34 cellular contexts compared by ENCODE assay signal in the genomic region with DNA sequence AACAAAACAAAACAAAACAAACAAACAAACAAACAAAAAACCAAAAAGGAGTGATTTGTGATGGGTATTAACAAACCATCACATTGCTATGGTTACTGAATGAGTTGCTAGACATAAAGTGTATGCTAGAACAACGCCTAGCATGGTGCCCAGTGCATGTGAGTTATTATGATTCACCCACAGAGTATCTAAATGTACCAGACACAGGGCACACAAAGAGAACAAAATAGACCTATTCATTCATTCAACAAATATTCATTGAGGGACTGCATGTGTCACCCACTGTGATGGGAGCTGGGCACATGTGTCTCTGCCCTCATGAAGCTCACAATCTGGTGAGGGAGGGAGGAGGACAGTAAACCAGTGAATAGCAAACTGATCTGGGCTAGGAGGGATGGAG. TPM values are rescaled to one million over a fixed set of nuclear protein-coding genes. Genes with fewer than 3 reads are reported as not detected.
A peak's percentile ranks its signal among the peaks of the same experiment; 100 is the strongest.
DNase-seq lines count a peak whose midpoint lies in the region; ATAC-seq, FAIRE-seq and TF ChIP-seq lines count a peak whose summit lies in the region.
"Had no signal": no experiment of that assay in that cellular context is flagged by ENCODE, and none has a peak within 500 bp of the region (broad histone marks: within the 10 kb centered on the region; RNA-seq: fewer than 3 reads in every experiment).

No MANE protein-coding gene starts in this region.

- no peak overlapping the region for H3K9ac ChIP-seq in adipocyte (ENCODE audit: low read length)
- H3K9ac ChIP-seq: neural progenitor cell, parathyroid adenoma had no signal

- no peak overlapping the region for H3K4me3 ChIP-seq in A549
- H3K4me3 ChIP-seq in adipocyte (ENCODE audit: low read length): no peak overlapping the region
- H3K4me3 ChIP-seq in CD8-positive, alpha-beta memory T cell (ENCODE audit: low read length): no peak overlapping the region
- H3K4me3 ChIP-seq: neural progenitor cell, SK-N-MC, thyroid gland had no signal

- H3K27me3 ChIP-seq in adipocyte (replicated peaks; ENCODE audit: control insufficient read depth, insufficient read depth, low read length): peaks cover 42% of the 10 kb centered on the region
- H3K27me3 ChIP-seq in CD8-positive, alpha-beta memory T cell (ENCODE audit: insufficient read depth, low read length, poor library complexity, severe bottlenecking): no peaks in the 10 kb centered on the region
- H3K27me3 ChIP-seq: thyroid gland had no signal

- TF ChIP-seq CTCF in A549 (IDR thresholded peaks at IDR 0.05) (no peak), HFFc6 (IDR thresholded peaks at IDR 0.05) (no peak)

- no peak overlapping the region; a peak in 1 of 6 replicates for H3K27ac ChIP-seq in A549
- no peak overlapping the region for H3K27ac ChIP-seq in CD8-positive, alpha-beta memory T cell (ENCODE audit: low read depth, low read length)
- H3K27ac ChIP-seq: brain microvascular endothelial cell, neural progenitor cell, parathyroid adenoma, SK-N-MC, thyroid gland had no signal

- CTCF ChIA-PET in A549 (lab: Yijun Ruan, JAX): interaction anchor here (0.7 to 1.1 kb wide), 3 partner anchors 12 to 103 kb away, joined by 3 read pairs; no protein-coding TSS in a partner anchor
- CTCF ChIA-PET in CD8-positive, alpha-beta memory T cell (lab: Charles Lee): interaction anchor here (1.2 kb wide), 1 partner anchor 14 kb away, joined by 3 read pairs; no protein-coding TSS in a partner anchor

- DNase-seq in A549 (ENCODE audit: low read depth in 1 of 2, low spot score in 1 of 2): peak in 1 of 2 experiments; percentile 18
- peak; percentile 41 for DNase-seq in HFFc6
- DNase-seq in adipocyte (ENCODE audit: low read depth): peak; percentile 24
- DNase-seq in foreskin melanocyte: peak; percentile 88
- no peak for DNase-seq in CD8-positive, alpha-beta memory T cell
- no peak for DNase-seq in hippocampal formation (lab: John Stamatoyannopoulos, UW)
- DNase-seq in activated CD4-positive, alpha-beta T cell treated with anti-CD3 and anti-CD28 coated beads, Interleukin-2, amount 50 U/mL, for 48 hours: no peak
- DNase-seq: activated CD4-positive, CD25-positive, alpha-beta regulatory T cell; activated naive CD4-positive, alpha-beta T cell treated with Interleukin-2 at 50 U/mL for 16 hours; brain microvascular endothelial cell; CD4-positive, alpha-beta T cell; HCEC 1CT; immature natural killer cell; IMR-90; mesenchymal stem cell; NCI-H1048; NCI-H446 treated with DMSO at 0.1 percent for 48 hours; NCI-H82; right cardiac atrium; RPMI8226; stimulated activated CD4-positive, alpha-beta T cell treated with anti-CD3 and anti-CD28 coated beads, Interleukin-12 subunit alpha, Interleukin-12 subunit beta, amount 100 ng/mL, for 4 hours; stimulated activated CD4-positive, alpha-beta T cell treated with anti-CD3 and anti-CD28 coated beads, Interleukin-2, amount 100 ng/mL, for 48 hours; stimulated activated naive CD8-positive, alpha-beta T cell treated with anti-CD3 and anti-CD28 coated beads, Interleukin-15, amount 100 ng/mL, for 72 hours; thyroid gland had no signal

- no peaks in the 10 kb centered on the region; the same call in 1 of the 2 replicates for H3K9me3 Mint-ChIP-seq in HFFc6
- H3K9me3 Mint-ChIP-seq in CD8-positive, alpha-beta memory T cell: peaks cover 0 to 5% (median 0%) of the 10 kb centered on the region in 5 donors
- H3K9me3 Mint-ChIP-seq: activated T-helper 1 cell treated with anti-CD3 and anti-CD28 coated beads, Interleukin-12 subunit alpha, Interleukin-12 subunit beta, Interleukin-2, Interleukin-4 antibody, amounts not matched to agents 30 ng/mL and 10 ng/mL and 1 ng/mL, durations not matched to agents 14 hours and 24 hours and 36 hours; stimulated activated naive CD8-positive, alpha-beta T cell treated with anti-CD3 and anti-CD28 coated beads, Interleukin-15, amount 100 ng/mL, for 72 hours had no signal

- no peaks in the 10 kb centered on the region for H3K36me3 Mint-ChIP-seq in HFFc6 (ENCODE audit: low read depth)
- no peaks in the 10 kb centered on the region for H3K36me3 Mint-ChIP-seq in CD8-positive, alpha-beta memory T cell
- H3K36me3 Mint-ChIP-seq: immature natural killer cell, neural progenitor cell had no signal

- TF ChIP-seq POLR2A in A549 (IDR thresholded peaks at IDR 0.05; ENCODE audit: low read length): no peak

- TF ChIP-seq EP300 in A549 (IDR thresholded peaks at IDR 0.05): no peak

- no peaks in the 10 kb centered on the region for H3K36me3 ChIP-seq in adipocyte (ENCODE audit: control insufficient read depth, insufficient read depth, low read length, severe bottlenecking)
- H3K36me3 ChIP-seq in CD8-positive, alpha-beta memory T cell (ENCODE audit: insufficient read depth, low read length): no peaks in the 10 kb centered on the region
- H3K36me3 ChIP-seq: brain microvascular endothelial cell, neural progenitor cell, thyroid gland had no signal

- FAIRE-seq in A549 (lab: Jason Lieb, UNC): no peak
- FAIRE-seq: A204.1, endothelial cell of umbilical vein, GM18507 had no signal

- TF ChIP-seq RAD21 in A549 (conservative IDR thresholded peaks at IDR 0.05 in 1 of 2, IDR thresholded peaks at IDR 0.05 in 1 of 2): no peak

- POLR2A ChIA-PET in A549 (lab: Yijun Ruan, JAX): no interaction called here
- POLR2A ChIA-PET in CD8-positive, alpha-beta memory T cell (lab: Charles Lee): no interaction called here

- no peaks in the 10 kb centered on the region for H3K9me3 ChIP-seq in A549
- H3K9me3 ChIP-seq in adipocyte (ENCODE audit: control insufficient read depth, low read length): no peaks in the 10 kb centered on the region
- H3K9me3 ChIP-seq in CD8-positive, alpha-beta memory T cell (ENCODE audit: low read length): no peaks in the 10 kb centered on the region
- H3K9me3 ChIP-seq: thyroid gland had no signal

- H3K4me3 Mint-ChIP-seq in HFFc6: no peak overlapping the region
- no peak overlapping the region for H3K4me3 Mint-ChIP-seq in CD8-positive, alpha-beta memory T cell
- H3K4me3 Mint-ChIP-seq: activated T-helper 1 cell treated with anti-CD3 and anti-CD28 coated beads, Interleukin-12 subunit alpha, Interleukin-12 subunit beta, Interleukin-2, Interleukin-4 antibody, amounts not matched to agents 30 ng/mL and 10 ng/mL and 1 ng/mL, durations not matched to agents 14 hours and 24 hours and 36 hours; CD4-positive, alpha-beta T cell; immature natural killer cell; neural progenitor cell; stimulated activated naive CD8-positive, alpha-beta T cell treated with anti-CD3 and anti-CD28 coated beads, Interleukin-15, amount 100 ng/mL, for 72 hours had no signal

- 22% methylated on average over 1 of the region's 1 CpG for WGBS in A549 (ENCODE audit: missing lambda C conversion rate)

- peaks cover 11% of the 10 kb centered on the region; the same call in 1 of the 2 replicates for H3K4me1 Mint-ChIP-seq in HFFc6 (ENCODE audit: low read depth)
- H3K4me1 Mint-ChIP-seq in CD8-positive, alpha-beta memory T cell: no peaks in the 10 kb centered on the region
- H3K4me1 Mint-ChIP-seq: immature natural killer cell; stimulated activated naive CD8-positive, alpha-beta T cell treated with anti-CD3 and anti-CD28 coated beads, Interleukin-15, amount 100 ng/mL, for 72 hours had no signal

- peaks cover 8% of the 10 kb centered on the region; the same call in 2 of the 3 replicates for H3K4me1 ChIP-seq in A549
- H3K4me1 ChIP-seq in adipocyte (ENCODE audit: control insufficient read depth, insufficient read depth, low read length): peaks cover 4% of the 10 kb centered on the region
- no peaks in the 10 kb centered on the region for H3K4me1 ChIP-seq in CD8-positive, alpha-beta memory T cell (ENCODE audit: insufficient read depth, low read length)
- H3K4me1 ChIP-seq: parathyroid adenoma, thyroid gland had no signal

- peaks cover 43% of the 10 kb centered on the region for H3K27me3 Mint-ChIP-seq in HFFc6 (ENCODE audit: insufficient read depth)
- H3K27me3 Mint-ChIP-seq in CD8-positive, alpha-beta memory T cell: peaks cover 11 to 50% of the 10 kb centered on the region in 2 donors

- peak; percentile 48 to 59; a peak in 4 of 6 replicates for ATAC-seq in A549
- ATAC-seq in HG03378 (IDR thresholded peaks at IDR 0.05; ENCODE audit: unreplicated experiment): no peak
- ATAC-seq: right cardiac atrium; stimulated activated naive CD8-positive, alpha-beta T cell treated with anti-CD3 and anti-CD28 coated beads, Interleukin-15, amount 100 ng/mL, for 72 hours had no signal

- no peak overlapping the region for H3K4me2 ChIP-seq in A549
- H3K4me2 ChIP-seq: neural progenitor cell had no signal

- H3K27ac Mint-ChIP-seq in HFFc6: no peak overlapping the region
- no peak overlapping the region for H3K27ac Mint-ChIP-seq in CD8-positive, alpha-beta memory T cell
- H3K27ac Mint-ChIP-seq: activated T-helper 1 cell treated with anti-CD3 and anti-CD28 coated beads, Interleukin-12 subunit alpha, Interleukin-12 subunit beta, Interleukin-2, Interleukin-4 antibody, amounts not matched to agents 30 ng/mL and 10 ng/mL and 1 ng/mL, durations not matched to agents 14 hours and 24 hours and 36 hours; CD4-positive, alpha-beta T cell; immature natural killer cell; neural progenitor cell; stimulated activated naive CD8-positive, alpha-beta T cell treated with anti-CD3 and anti-CD28 coated beads, Interleukin-15, amount 100 ng/mL, for 72 hours had no signal

TF ChIP-seq in A549, 52 proteins besides CTCF, POLR2A, EP300 and RAD21 (continues in another document):
- TF ChIP-seq NR3C1 (IDR thresholded peaks at IDR 0.05) (no peak), MYC (IDR thresholded peaks at IDR 0.05; ENCODE audit: borderline replicate concordance, low read length) (no peak), KDM5A (IDR thresholded peaks at IDR 0.05) (no peak), CHD2 (IDR thresholded peaks at IDR 0.05; ENCODE audit: low read length, partially characterized antibody) (no peak), TFCP2L1 (CRISPR knock-in tag; IDR thresholded peaks at IDR 0.05) (no peak), RFX5 (IDR thresholded peaks at IDR 0.05) (no peak), HES2 (IDR thresholded peaks at IDR 0.05) (no peak)
- TF ChIP-seq, protein P1, sequence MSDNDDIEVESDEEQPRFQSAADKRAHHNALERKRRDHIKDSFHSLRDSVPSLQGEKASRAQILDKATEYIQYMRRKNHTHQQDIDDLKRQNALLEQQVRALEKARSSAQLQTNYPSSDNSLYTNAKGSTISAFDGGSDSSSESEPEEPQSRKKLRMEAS (IDR thresholded peaks at IDR 0.05): no peak

RNA-seq across cellular contexts. Expression of gene ACAN, which starts 11.6 kb away (rescaled TPM):
- polyA plus RNA-seq in A549 (2011; rRNA removed) (not detected in 2 replicates), A549 (2017; fragmentation: RNase III; extraction: RNeasy Plus Mini Kit Qiagen cat#74134 plus additional on column Dnase treatment) (0.01 to 0.05 TPM in 2 of 3 replicates, not detected in the other)
- 0.01 TPM in 1 of 2 replicates, not detected in the other for polyA plus RNA-seq in A549 (2012; cell fraction: cytosol; rRNA removed)
- polyA plus RNA-seq in A549 (2012; cell fraction: nucleus; rRNA removed): 0.01 TPM in 1 of 2 replicates, not detected in the other
- not detected in 2 replicates for polyA minus RNA-seq in A549 (2011; rRNA and poly(A)+ RNA removed)
- total RNA-seq in HFFc6 (2021; fragmentation: NEBNext Ultra II Directional; extraction: Animal tissue kit (Norgen Biotek cat#: 25700)): under 1 TPM in 3 of 6 experiments, not detected in 3; 0.02 to 0.14 (median 0.10) TPM
- total RNA-seq in CD8-positive, alpha-beta memory T cell: not detected
- polyA plus RNA-seq in CD8-positive, alpha-beta memory T cell: not detected
- total RNA-seq: activated T-helper 1 cell treated with anti-CD3 and anti-CD28 coated beads, Interleukin-12 subunit alpha, Interleukin-12 subunit beta, Interleukin-2, Interleukin-4 antibody, amounts not matched to agents 30 ng/mL and 10 ng/mL and 1 ng/mL, durations not matched to agents 14 hours and 24 hours and 36 hours; CD4-positive, alpha-beta T cell; Daoy; endothelial cell of umbilical vein; T-helper 1 cell treated with Interleukin-12 subunit alpha and Interleukin-12 subunit beta and Interleukin-4 antibody, amounts not matched to agents 30 ng/mL and 1 ng/mL, for 36 hours had no signal
- polyA plus RNA-seq: endothelial cell of umbilical vein, immature natural killer cell had no signal

Comparison
In these comparisons a context has a peak if more than half of its experiments do, and no peak if none do; other contexts are left out.
1. DNase-seq: peak in HFFc6 (single experiment), adipocyte (single experiment) and foreskin melanocyte (single experiment); none in CD8-positive, alpha-beta memory T cell (0 of 5), hippocampal formation (0 of 2) and activated CD4-positive, alpha-beta T cell treated with anti-CD3 and anti-CD28 coated beads, Interleukin-2, amount 50 U/mL, for 48 hours (0 of 2).